ENCODE assay signal across 8 cellular contexts in genomic region chr18:48946329-48946835, GRCh38. TPM values are rescaled to one million over a fixed set of nuclear protein-coding genes. Genes with fewer than 3 reads are reported as not detected.
DNase-seq lines count a peak whose midpoint lies in the region; ATAC-seq and TF ChIP-seq lines count a peak whose summit lies in the region.

No MANE protein-coding gene starts in this region.

- intact Hi-C loops in psoas muscle (cut with DNase I) = loop anchor here in 1 of 2 donors (5.0 kb wide), 1 partner anchor 174 kb away; no protein-coding TSS in a partner anchor

- peaks cover 67% of the 10 kb centered on the region for H3F3A ChIP-seq in GM23248 (ENCODE audit: insufficient read depth)

- in situ Hi-C loops in GM23248 (cut with MboI) = loop anchor here (10.0 to 25.0 kb wide), 2 partner anchors 209 to 228 kb away; no protein-coding TSS in a partner anchor

- peaks cover 52% of the 10 kb centered on the region for H3K4me1 ChIP-seq in GM23248 (ENCODE audit: insufficient read depth)
- H3K4me1 ChIP-seq in endocrine pancreas (ENCODE audit: control insufficient read depth, insufficient read depth, low read length) = peaks cover 7% of the 10 kb centered on the region
- H3K4me1 ChIP-seq in psoas muscle = peaks cover 68% of the 10 kb centered on the region

- 15 to 19% methylated on average over 8 of the region's 8 CpGs for WGBS in GM23248 (ENCODE audit: low coverage in 1 of 2, low lambda C conversion rate in 2 of 2, missing lambda C conversion rate in 2 of 2), 2 experiments
- 25 to 40% (median 30%) methylated on average over 8 of the region's 8 CpGs for WGBS in psoas muscle, 3 donors

- no peaks in the 10 kb centered on the region for H3K9me3 ChIP-seq in GM23248 (ENCODE audit: low read depth)
- no peaks in the 10 kb centered on the region for H3K9me3 ChIP-seq in endocrine pancreas (ENCODE audit: control insufficient read depth, low read length)
- H3K9me3 ChIP-seq in psoas muscle = no peaks in the 10 kb centered on the region

- H4K20me1 ChIP-seq in GM23248 (ENCODE audit: insufficient read depth) = peaks cover 9% of the 10 kb centered on the region; the same call in 1 of the 2 replicates

- H3K9ac ChIP-seq in GM23248 (peak overlapping the region; percentile 99), endocrine pancreas (ENCODE audit: control insufficient read depth, insufficient read depth, low read length) (no peak overlapping the region)

- H3K27me3 ChIP-seq in GM23248 (replicated peaks; ENCODE audit: insufficient read depth) = no peaks in the 10 kb centered on the region
- no peaks in the 10 kb centered on the region for H3K27me3 ChIP-seq in endocrine pancreas (ENCODE audit: control insufficient read depth, insufficient read depth, low read length)
- H3K27me3 ChIP-seq in psoas muscle (ENCODE audit: insufficient read depth in 3 of 3, low read length in 2 of 3) = no peaks in the 10 kb centered on the region

- H3K27ac ChIP-seq in GM23248 (peak overlapping the region; percentile 96), psoas muscle (peak overlapping the region; percentile 99)

- H3K9me2 ChIP-seq in GM23248 (ENCODE audit: insufficient read depth) = no peaks in the 10 kb centered on the region

- no peak for ATAC-seq in psoas muscle
- no peak for ATAC-seq in HG03159 (IDR thresholded peaks at IDR 0.05; ENCODE audit: unreplicated experiment)
- no peak for ATAC-seq in GM18867 (IDR thresholded peaks at IDR 0.05; ENCODE audit: unreplicated experiment)

- H3K36me3 ChIP-seq in GM23248 (ENCODE audit: low read depth) (peaks cover 21% of the 10 kb centered on the region), endocrine pancreas (ENCODE audit: control insufficient read depth, insufficient read depth, low read length) (no peaks in the 10 kb centered on the region), psoas muscle (ENCODE audit: insufficient read depth in 1 of 2, low read depth in 1 of 2) (peaks cover 0 to 11% of the 10 kb centered on the region in 2 donors)

- peak overlapping the region; percentile 87 for H3K4me3 ChIP-seq in GM23248
- H3K4me3 ChIP-seq in endocrine pancreas (ENCODE audit: control insufficient read depth, insufficient read depth, low read length) = peak overlapping the region; percentile 84
- H3K4me3 ChIP-seq in psoas muscle = peak overlapping the region; percentile 79

- peaks cover 98% of the 10 kb centered on the region for H3K79me2 ChIP-seq in GM23248 (ENCODE audit: insufficient read depth)

- no peak overlapping the region for H2AFZ ChIP-seq in GM23248

- DNase-seq in GM23248 (peak; percentile 77), NCI-H748 (lab: John Stamatoyannopoulos, UW; ENCODE audit: unreplicated experiment) (peak; percentile 89), psoas muscle (no peak), HK-2 (ENCODE audit: unreplicated experiment) (no peak)
- DNase-seq in activated CD4-positive, alpha-beta T cell treated with anti-CD3 and anti-CD28 coated beads, Interleukin-2, amount 50 U/mL, for 4 hours = no peak

- TF ChIP-seq CTCF in psoas muscle (IDR thresholded peaks at IDR 0.05) = no peak

- peak overlapping the region; percentile 90 for H3K4me2 ChIP-seq in GM23248 (ENCODE audit: unreplicated experiment)

RNA-seq across cellular contexts. Expression of gene SMAD7, which starts 4.4 kb away (rescaled TPM):
- 43.6 and 51.7 TPM in 2 replicates for total RNA-seq in GM23248 (2014; rRNA removed; shearing (Covaris generic))
- polyA plus RNA-seq in GM23248 (2016; fragmentation: Nextera tagmentation; extraction: Ambion mirVana) (6.8 and 8.4 TPM in 2 replicates), psoas muscle (1 to 10 TPM; 5.4 to 6.1 (median 5.8) TPM)
- 10 to 100 TPM in 2 of 4 donors, 1 to 10 TPM in 2; 8.4 to 14.7 (median 10.4) TPM for total RNA-seq in psoas muscle

Comparison
In these comparisons a context has a peak if more than half of its experiments do, and no peak if none do; other contexts are left out.
1. DNase-seq: peak in GM23248 (single experiment) and NCI-H748 (single experiment); none in psoas muscle (0 of 2), HK-2 (single experiment) and activated CD4-positive, alpha-beta T cell treated with anti-CD3 and anti-CD28 coated beads, Interleukin-2, amount 50 U/mL, for 4 hours (0 of 2).
2. Peak in every context shown above with its lines, with median percentiles within 50 percentile points of each other: H3K4me3 ChIP-seq.